In genomic region chr1:230147253-230148193, GRCh38 we compare ENCODE assay signal across 14 cellular contexts.
A peak's percentile ranks its signal among the peaks of the same experiment; 100 is the strongest.
DNase-seq lines count a peak whose midpoint lies in the region; ATAC-seq and TF ChIP-seq lines count a peak whose summit lies in the region.
"Had no signal": no experiment of that assay in that cellular context is flagged by ENCODE, and none has a peak within 500 bp of the region (broad histone marks: within the 10 kb centered on the region; RNA-seq: fewer than 3 reads in every experiment).

No MANE protein-coding gene starts in this region.

- no peaks in the 10 kb centered on the region for H3K9me3 Mint-ChIP-seq in T-helper 2 cell treated with Interferon-gamma antibody and Interleukin-4, amounts not matched to agents 5 μg/mL and 100 μg/mL, for 36 hours
- H3K9me3 Mint-ChIP-seq: activated naive CD4-positive, alpha-beta T cell treated with anti-CD3 and anti-CD28 coated beads for 36 hours had no signal

- no peak for DNase-seq in T-helper 2 cell treated with Interferon-gamma antibody and Interleukin-4, amounts not matched to agents 5 μg/mL and 100 μg/mL, for 36 hours (ENCODE audit: low spot score)
- DNase-seq in T-helper 2 cell (no peak), T-helper 17 cell (no peak), right cardiac atrium (no peak), spleen (no peak), NCI-H146 (lab: John Stamatoyannopoulos, UW) (no peak)
- DNase-seq: activated naive CD4-positive, alpha-beta T cell treated with anti-CD3 and anti-CD28 coated beads for 36 hours; cerebellar nuclear complex; mucosa of descending colon; NCI-H2171; trophoblast cell had no signal

- no peak for TF ChIP-seq CTCF in spleen (IDR thresholded peaks at IDR 0.05 in 8 of 11, conservative IDR thresholded peaks at IDR 0.05 in 3 of 11)

- no peaks in the 10 kb centered on the region for H3K27me3 ChIP-seq in right cardiac atrium (ENCODE audit: control insufficient read depth, insufficient read depth)
- no peaks in the 10 kb centered on the region for H3K27me3 ChIP-seq in spleen (replicated peaks in 1 of 7)

- no peak overlapping the region for H3K4me3 Mint-ChIP-seq in T-helper 2 cell treated with Interferon-gamma antibody and Interleukin-4, amounts not matched to agents 5 μg/mL and 100 μg/mL, for 36 hours
- H3K4me3 Mint-ChIP-seq in T-helper 17 cell, result no peak overlapping the region
- H3K4me3 Mint-ChIP-seq: activated naive CD4-positive, alpha-beta T cell treated with anti-CD3 and anti-CD28 coated beads for 36 hours had no signal

- H3K4me3 ChIP-seq in right cardiac atrium (ENCODE audit: low read length) (no peak overlapping the region), spleen (no peak overlapping the region)
- H3K4me3 ChIP-seq: mucosa of descending colon had no signal

- H3K27ac Mint-ChIP-seq in T-helper 2 cell treated with Interferon-gamma antibody and Interleukin-4, amounts not matched to agents 5 μg/mL and 100 μg/mL, for 36 hours, result peak overlapping the region; percentile 37
- peak overlapping the region; percentile 47 for H3K27ac Mint-ChIP-seq in T-helper 17 cell
- H3K27ac Mint-ChIP-seq: activated naive CD4-positive, alpha-beta T cell treated with anti-CD3 and anti-CD28 coated beads for 36 hours had no signal

- TF ChIP-seq POLR2A in spleen (IDR thresholded peaks at IDR 0.05), result no peak

- peaks cover 42% of the 10 kb centered on the region for H3K4me1 ChIP-seq in right cardiac atrium (ENCODE audit: control insufficient read depth, insufficient read depth, low read length)
- peaks cover 15 to 96% (median 67%) of the 10 kb centered on the region in 6 donors for H3K4me1 ChIP-seq in spleen

- ATAC-seq in T-helper 17 cell, result no peak
- ATAC-seq in right cardiac atrium, result peak; percentile 12 to 47
- no peak for ATAC-seq in GM21717 (IDR thresholded peaks at IDR 0.05; ENCODE audit: unreplicated experiment)
- no peak for ATAC-seq in GM18907 (IDR thresholded peaks at IDR 0.05; ENCODE audit: unreplicated experiment)
- ATAC-seq: mucosa of descending colon had no signal

- H3K36me3 ChIP-seq in spleen, result no peaks in the 10 kb centered on the region

- WGBS in right cardiac atrium, result 61% methylated on average over 19 of the region's 19 CpGs
- WGBS in spleen, 5 donors, result 70 to 77% (median 71%) methylated on average over 19 of the region's 19 CpGs

- intact Hi-C loops in right cardiac atrium (cut with DNase I) (no loop called here), spleen (cut with DNase I; ENCODE audit: low total_unique reads) (no loop called here)

- H3K36me3 Mint-ChIP-seq in T-helper 2 cell treated with Interferon-gamma antibody and Interleukin-4, amounts not matched to agents 5 μg/mL and 100 μg/mL, for 36 hours (ENCODE audit: low read depth), result no peaks in the 10 kb centered on the region
- no peaks in the 10 kb centered on the region for H3K36me3 Mint-ChIP-seq in T-helper 17 cell (ENCODE audit: low read depth)

- H3K9me3 ChIP-seq in T-helper 17 cell (ENCODE audit: control insufficient read depth, low read length, poor library complexity, severe bottlenecking), result no peaks in the 10 kb centered on the region
- no peaks in the 10 kb centered on the region for H3K9me3 ChIP-seq in right cardiac atrium (ENCODE audit: control insufficient read depth, low read length)
- H3K9me3 ChIP-seq in spleen, result no peaks in the 10 kb centered on the region
- H3K9me3 ChIP-seq: mucosa of descending colon had no signal

- peak overlapping the region; percentile 63 for H3K27ac ChIP-seq in right cardiac atrium (ENCODE audit: low read length)
- peak overlapping the region in 5 of 8 donors; percentile 8 to 87 (median 82) for H3K27ac ChIP-seq in spleen
- H3K27ac ChIP-seq: 22Rv1 had no signal

- H3K27me3 Mint-ChIP-seq in T-helper 2 cell treated with Interferon-gamma antibody and Interleukin-4, amounts not matched to agents 5 μg/mL and 100 μg/mL, for 36 hours (ENCODE audit: low read depth), result no peaks in the 10 kb centered on the region
- H3K27me3 Mint-ChIP-seq in T-helper 17 cell, result no peaks in the 10 kb centered on the region

- peaks cover 19% of the 10 kb centered on the region for H3K4me1 Mint-ChIP-seq in T-helper 2 cell treated with Interferon-gamma antibody and Interleukin-4, amounts not matched to agents 5 μg/mL and 100 μg/mL, for 36 hours (ENCODE audit: low read depth)
- H3K4me1 Mint-ChIP-seq in T-helper 17 cell, result peaks cover 25% of the 10 kb centered on the region

Comparison
In these comparisons a context has a peak if more than half of its experiments do, and no peak if none do; other contexts are left out.
1. ATAC-seq: peak in right cardiac atrium (2 of 2); none in T-helper 17 cell (single experiment), GM21717 (single experiment) and GM18907 (single experiment).